ENCODE assay signal across 17 cellular contexts in genomic region chr10:133280391-133281059, GRCh38. TPM values are rescaled to one million over a fixed set of nuclear protein-coding genes. Genes with fewer than 3 reads are reported as not detected.
"Had no signal": no experiment of that assay in that cellular context is flagged by ENCODE, and none has a peak within 500 bp of the region (broad histone marks: within the 10 kb centered on the region; RNA-seq: fewer than 3 reads in every experiment).

No MANE protein-coding gene starts in this region.

- H3K27ac ChIP-seq: adrenal gland, coronary artery, right atrium auricular region had no signal

- ATAC-seq: activated CD4-positive, CD25-positive, alpha-beta regulatory T cell treated with anti-CD3 and anti-CD28 coated beads, Interleukin-2, amount 50 U/mL, for 24 hours had no signal

- H3K27ac Mint-ChIP-seq: type B pancreatic cell had no signal

- DNase-seq: activated CD4-positive, alpha-beta T cell treated with anti-CD3 and anti-CD28 coated beads, Interleukin-2, amount 50 U/mL, for 48 hours; activated naive CD4-positive, alpha-beta T cell treated with anti-CD3 and anti-CD28 coated beads, Interleukin-2, amount 50 U/mL, for 16 hours; adrenal gland; caudate nucleus; effector CD8-positive, alpha-beta T cell; hypothalamus; posterior cingulate gyrus; small intestine; stimulated activated naive CD4-positive, alpha-beta T cell had no signal

- H3K4me3 Mint-ChIP-seq: mesothelial cell of epicardium, type B pancreatic cell had no signal

- H3K9me3 Mint-ChIP-seq: mesothelial cell of epicardium, type B pancreatic cell had no signal

- H3K4me3 ChIP-seq: adrenal gland, coronary artery, right atrium auricular region had no signal

- FAIRE-seq: small intestine had no signal

- H3K9me3 ChIP-seq: adrenal gland, right atrium auricular region had no signal

- H3K27me3 ChIP-seq: adrenal gland had no signal

RNA-seq across cellular contexts. Expression of gene VENTX, which starts 42.9 kb away (rescaled TPM):
- total RNA-seq: epithelial cell of proximal tubule had no signal

RNA-seq across cellular contexts. Expression of gene UTF1, which starts 50.5 kb away (rescaled TPM):
- total RNA-seq: epithelial cell of proximal tubule, lower leg skin, mesothelial cell of epicardium, myocyte, right atrium auricular region had no signal
- polyA plus RNA-seq: small intestine had no signal
